1 cellular context compared by ENCODE assay signal in the genomic region with DNA sequence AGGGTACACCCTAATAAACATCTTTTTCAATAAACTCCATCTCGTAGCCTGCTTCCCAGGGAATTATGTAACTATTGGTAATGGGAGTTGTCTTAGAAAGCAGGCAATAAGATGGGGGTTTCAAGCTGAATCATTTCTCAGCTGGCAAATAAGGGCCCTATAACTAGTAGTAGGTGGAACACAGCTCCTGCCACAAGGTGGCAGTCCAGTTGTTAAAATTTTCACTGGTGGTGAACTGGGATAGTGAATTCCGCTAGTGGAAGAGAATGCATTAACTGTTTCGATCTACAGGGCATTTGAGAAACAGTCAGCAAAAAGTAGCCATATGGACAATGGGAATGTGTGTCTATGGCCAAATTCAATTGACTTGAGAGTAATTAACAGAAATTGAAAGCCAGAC.
TF ChIP-seq lines count a peak whose summit lies in the region.

No MANE protein-coding gene starts in this region.

TF ChIP-seq in H1, 55 proteins besides CTCF, POLR2A, EP300 and RAD21:
- TF ChIP-seq BCL11A (IDR thresholded peaks at IDR 0.05; ENCODE audit: low read depth in 2 of 2, low read length in 2 of 2) (no peak), SP2 (IDR thresholded peaks at IDR 0.05; ENCODE audit: low read length) (no peak), HDAC6 (IDR thresholded peaks at IDR 0.05; ENCODE audit: low read depth, low read length) (no peak), YY1 (IDR thresholded peaks at IDR 0.05; ENCODE audit: low read depth, low read length) (no peak), TBP (IDR thresholded peaks at IDR 0.05; ENCODE audit: low read depth, low read length) (no peak), SIX5 (IDR thresholded peaks at IDR 0.05; ENCODE audit: low read depth, low read length) (no peak), CHD2 (IDR thresholded peaks at IDR 0.05; ENCODE audit: low read length) (no peak), TAF1 (IDR thresholded peaks at IDR 0.05; ENCODE audit: low read depth, low read length) (no peak), SP1 (IDR thresholded peaks at IDR 0.05; ENCODE audit: low read depth, low read length) (no peak), RNF2 (IDR thresholded peaks at IDR 0.05; ENCODE audit: borderline replicate concordance, low read depth, low read length, missing control alignments, poor library complexity, severe bottlenecking) (no peak), EZH2 (IDR thresholded peaks at IDR 0.05; ENCODE audit: low read depth, low read length, severe bottlenecking) (no peak), JUND (IDR thresholded peaks at IDR 0.05; ENCODE audit: low read length) (no peak), SIN3A (conservative IDR thresholded peaks at IDR 0.05 in 1 of 2, IDR thresholded peaks at IDR 0.05 in 1 of 2; ENCODE audit: low read depth in 1 of 2, low read length in 2 of 2) (no peak), POLR2AphosphoS5 (IDR thresholded peaks at IDR 0.05; ENCODE audit: low read depth, low read length) (no peak), RXRA (IDR thresholded peaks at IDR 0.05; ENCODE audit: insufficient read depth, low read depth, low read length) (no peak), KDM4A (IDR thresholded peaks at IDR 0.05; ENCODE audit: low read depth, low read length, severe bottlenecking) (no peak)
- TF ChIP-seq, protein P1, sequence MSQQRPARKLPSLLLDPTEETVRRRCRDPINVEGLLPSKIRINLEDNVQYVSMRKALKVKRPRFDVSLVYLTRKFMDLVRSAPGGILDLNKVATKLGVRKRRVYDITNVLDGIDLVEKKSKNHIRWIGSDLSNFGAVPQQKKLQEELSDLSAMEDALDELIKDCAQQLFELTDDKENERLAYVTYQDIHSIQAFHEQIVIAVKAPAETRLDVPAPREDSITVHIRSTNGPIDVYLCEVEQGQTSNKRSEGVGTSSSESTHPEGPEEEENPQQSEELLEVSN (IDR thresholded peaks at IDR 0.05) = no peak
- TF ChIP-seq, protein P2, sequence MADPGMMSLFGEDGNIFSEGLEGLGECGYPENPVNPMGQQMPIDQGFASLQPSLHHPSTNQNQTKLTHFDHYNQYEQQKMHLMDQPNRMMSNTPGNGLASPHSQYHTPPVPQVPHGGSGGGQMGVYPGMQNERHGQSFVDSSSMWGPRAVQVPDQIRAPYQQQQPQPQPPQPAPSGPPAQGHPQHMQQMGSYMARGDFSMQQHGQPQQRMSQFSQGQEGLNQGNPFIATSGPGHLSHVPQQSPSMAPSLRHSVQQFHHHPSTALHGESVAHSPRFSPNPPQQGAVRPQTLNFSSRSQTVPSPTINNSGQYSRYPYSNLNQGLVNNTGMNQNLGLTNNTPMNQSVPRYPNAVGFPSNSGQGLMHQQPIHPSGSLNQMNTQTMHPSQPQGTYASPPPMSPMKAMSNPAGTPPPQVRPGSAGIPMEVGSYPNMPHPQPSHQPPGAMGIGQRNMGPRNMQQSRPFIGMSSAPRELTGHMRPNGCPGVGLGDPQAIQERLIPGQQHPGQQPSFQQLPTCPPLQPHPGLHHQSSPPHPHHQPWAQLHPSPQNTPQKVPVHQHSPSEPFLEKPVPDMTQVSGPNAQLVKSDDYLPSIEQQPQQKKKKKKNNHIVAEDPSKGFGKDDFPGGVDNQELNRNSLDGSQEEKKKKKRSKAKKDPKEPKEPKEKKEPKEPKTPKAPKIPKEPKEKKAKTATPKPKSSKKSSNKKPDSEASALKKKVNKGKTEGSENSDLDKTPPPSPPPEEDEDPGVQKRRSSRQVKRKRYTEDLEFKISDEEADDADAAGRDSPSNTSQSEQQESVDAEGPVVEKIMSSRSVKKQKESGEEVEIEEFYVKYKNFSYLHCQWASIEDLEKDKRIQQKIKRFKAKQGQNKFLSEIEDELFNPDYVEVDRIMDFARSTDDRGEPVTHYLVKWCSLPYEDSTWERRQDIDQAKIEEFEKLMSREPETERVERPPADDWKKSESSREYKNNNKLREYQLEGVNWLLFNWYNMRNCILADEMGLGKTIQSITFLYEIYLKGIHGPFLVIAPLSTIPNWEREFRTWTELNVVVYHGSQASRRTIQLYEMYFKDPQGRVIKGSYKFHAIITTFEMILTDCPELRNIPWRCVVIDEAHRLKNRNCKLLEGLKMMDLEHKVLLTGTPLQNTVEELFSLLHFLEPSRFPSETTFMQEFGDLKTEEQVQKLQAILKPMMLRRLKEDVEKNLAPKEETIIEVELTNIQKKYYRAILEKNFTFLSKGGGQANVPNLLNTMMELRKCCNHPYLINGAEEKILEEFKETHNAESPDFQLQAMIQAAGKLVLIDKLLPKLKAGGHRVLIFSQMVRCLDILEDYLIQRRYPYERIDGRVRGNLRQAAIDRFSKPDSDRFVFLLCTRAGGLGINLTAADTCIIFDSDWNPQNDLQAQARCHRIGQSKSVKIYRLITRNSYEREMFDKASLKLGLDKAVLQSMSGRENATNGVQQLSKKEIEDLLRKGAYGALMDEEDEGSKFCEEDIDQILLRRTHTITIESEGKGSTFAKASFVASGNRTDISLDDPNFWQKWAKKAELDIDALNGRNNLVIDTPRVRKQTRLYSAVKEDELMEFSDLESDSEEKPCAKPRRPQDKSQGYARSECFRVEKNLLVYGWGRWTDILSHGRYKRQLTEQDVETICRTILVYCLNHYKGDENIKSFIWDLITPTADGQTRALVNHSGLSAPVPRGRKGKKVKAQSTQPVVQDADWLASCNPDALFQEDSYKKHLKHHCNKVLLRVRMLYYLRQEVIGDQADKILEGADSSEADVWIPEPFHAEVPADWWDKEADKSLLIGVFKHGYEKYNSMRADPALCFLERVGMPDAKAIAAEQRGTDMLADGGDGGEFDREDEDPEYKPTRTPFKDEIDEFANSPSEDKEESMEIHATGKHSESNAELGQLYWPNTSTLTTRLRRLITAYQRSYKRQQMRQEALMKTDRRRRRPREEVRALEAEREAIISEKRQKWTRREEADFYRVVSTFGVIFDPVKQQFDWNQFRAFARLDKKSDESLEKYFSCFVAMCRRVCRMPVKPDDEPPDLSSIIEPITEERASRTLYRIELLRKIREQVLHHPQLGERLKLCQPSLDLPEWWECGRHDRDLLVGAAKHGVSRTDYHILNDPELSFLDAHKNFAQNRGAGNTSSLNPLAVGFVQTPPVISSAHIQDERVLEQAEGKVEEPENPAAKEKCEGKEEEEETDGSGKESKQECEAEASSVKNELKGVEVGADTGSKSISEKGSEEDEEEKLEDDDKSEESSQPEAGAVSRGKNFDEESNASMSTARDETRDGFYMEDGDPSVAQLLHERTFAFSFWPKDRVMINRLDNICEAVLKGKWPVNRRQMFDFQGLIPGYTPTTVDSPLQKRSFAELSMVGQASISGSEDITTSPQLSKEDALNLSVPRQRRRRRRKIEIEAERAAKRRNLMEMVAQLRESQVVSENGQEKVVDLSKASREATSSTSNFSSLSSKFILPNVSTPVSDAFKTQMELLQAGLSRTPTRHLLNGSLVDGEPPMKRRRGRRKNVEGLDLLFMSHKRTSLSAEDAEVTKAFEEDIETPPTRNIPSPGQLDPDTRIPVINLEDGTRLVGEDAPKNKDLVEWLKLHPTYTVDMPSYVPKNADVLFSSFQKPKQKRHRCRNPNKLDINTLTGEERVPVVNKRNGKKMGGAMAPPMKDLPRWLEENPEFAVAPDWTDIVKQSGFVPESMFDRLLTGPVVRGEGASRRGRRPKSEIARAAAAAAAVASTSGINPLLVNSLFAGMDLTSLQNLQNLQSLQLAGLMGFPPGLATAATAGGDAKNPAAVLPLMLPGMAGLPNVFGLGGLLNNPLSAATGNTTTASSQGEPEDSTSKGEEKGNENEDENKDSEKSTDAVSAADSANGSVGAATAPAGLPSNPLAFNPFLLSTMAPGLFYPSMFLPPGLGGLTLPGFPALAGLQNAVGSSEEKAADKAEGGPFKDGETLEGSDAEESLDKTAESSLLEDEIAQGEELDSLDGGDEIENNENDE (IDR thresholded peaks at IDR 0.05; ENCODE audit: insufficient replicate concordance, low read length) = no peak
- TF ChIP-seq, protein P3, sequence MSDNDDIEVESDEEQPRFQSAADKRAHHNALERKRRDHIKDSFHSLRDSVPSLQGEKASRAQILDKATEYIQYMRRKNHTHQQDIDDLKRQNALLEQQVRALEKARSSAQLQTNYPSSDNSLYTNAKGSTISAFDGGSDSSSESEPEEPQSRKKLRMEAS (IDR thresholded peaks at IDR 0.05) = no peak
